In genomic region chr12:116538076-116538591, GRCh38 we compare ENCODE assay signal across 1 cellular context.
TF ChIP-seq lines count a peak whose summit lies in the region.

No MANE protein-coding gene starts in this region.

TF ChIP-seq in GM12878, 131 proteins besides CTCF, POLR2A, EP300 and RAD21 (continued from another document and continues in another):
- TF ChIP-seq ZBTB33 (IDR thresholded peaks at IDR 0.05) (no peak), ZNF687 (IDR thresholded peaks at IDR 0.05) (no peak), HDAC2 (IDR thresholded peaks at IDR 0.05) (no peak), HDGF (IDR thresholded peaks at IDR 0.05) (no peak), MAX (IDR thresholded peaks at IDR 0.05; ENCODE audit: low read depth, low read length) (0 out of 2 replicates have a peak, but pooled peaks have one; percentile 29), POLR2AphosphoS2 (IDR thresholded peaks at IDR 0.05; ENCODE audit: low read depth, low read length) (no peak), PAX5 (IDR thresholded peaks at IDR 0.05; ENCODE audit: borderline replicate concordance, low read depth, low read length) (peak; percentile 59; the same call in 1 of the 2 replicates), GATAD2B (conservative IDR thresholded peaks at IDR 0.05; ENCODE audit: low read depth) (0 out of 2 replicates have a peak, but pooled peaks have one; percentile 22), MTA3 (IDR thresholded peaks at IDR 0.05; ENCODE audit: borderline replicate concordance, low read length) (peak; percentile 69; the same call in 1 of the 2 replicates), RBBP5 (conservative IDR thresholded peaks at IDR 0.05) (no peak), ZZZ3 (IDR thresholded peaks at IDR 0.05; ENCODE audit: control insufficient read depth, insufficient read length, low read depth) (no peak), RCOR1 (conservative IDR thresholded peaks at IDR 0.05; ENCODE audit: low read depth, low read length) (peak; percentile 81; the same call in 1 of the 2 replicates), ZNF217 (IDR thresholded peaks at IDR 0.05) (peak; percentile 84; the same call in 1 of the 2 replicates), PBX3 (IDR thresholded peaks at IDR 0.05; ENCODE audit: insufficient replicate concordance, low read depth, low read length) (no peak), E4F1 (IDR thresholded peaks at IDR 0.05; ENCODE audit: borderline replicate concordance, partially characterized antibody) (no peak), FOS (IDR thresholded peaks at IDR 0.05; ENCODE audit: borderline replicate concordance, extremely low read depth, insufficient read length) (no peak), CEBPB (IDR thresholded peaks at IDR 0.05; ENCODE audit: borderline replicate concordance in 1 of 2, low read depth in 2 of 2, low read length in 2 of 2) (peak in 1 of 2 experiments; percentile 91; a peak in 2 of 4 replicates), STAT3 (IDR thresholded peaks at IDR 0.05; ENCODE audit: low read depth, low read length) (peak; percentile 83; the same call in 1 of the 2 replicates), SPI1 (IDR thresholded peaks at IDR 0.05; ENCODE audit: borderline replicate concordance, insufficient read depth, low read depth, low read length) (no peak), EZH2 (IDR thresholded peaks at IDR 0.05; ENCODE audit: borderline replicate concordance, control insufficient read depth, low read depth, low read length) (no peak), ZBTB40 (IDR thresholded peaks at IDR 0.05; ENCODE audit: borderline replicate concordance) (0 out of 2 replicates have a peak, but pooled peaks have one; percentile 21), ZNF622 (IDR thresholded peaks at IDR 0.05) (no peak), CBX5 (IDR thresholded peaks at IDR 0.05; ENCODE audit: low read depth) (peak; percentile 63; the same call in 1 of the 2 replicates), ELK1 (IDR thresholded peaks at IDR 0.05; ENCODE audit: low read depth, low read length) (no peak), CBX3 (IDR thresholded peaks at IDR 0.05; ENCODE audit: borderline replicate concordance, low read depth) (no peak), RUNX3 (IDR thresholded peaks at IDR 0.05; ENCODE audit: low read length) (peak; percentile 94), ASH2L (IDR thresholded peaks at IDR 0.05; ENCODE audit: borderline replicate concordance, low read depth) (no peak), SRF (IDR thresholded peaks at IDR 0.05; ENCODE audit: low read depth in 2 of 2, low read length in 2 of 2) (no peak), ATF3 (IDR thresholded peaks at IDR 0.05; ENCODE audit: borderline replicate concordance, extremely low read depth, low read depth, low read length) (no peak), IKZF2 (IDR thresholded peaks at IDR 0.05) (peak in 1 of 2 experiments; percentile 73; a peak in 3 of 4 replicates), NR2C2 (IDR thresholded peaks at IDR 0.05; ENCODE audit: borderline replicate concordance, control insufficient read depth, insufficient read length, low read depth) (no peak), IRF5 (IDR thresholded peaks at IDR 0.05; ENCODE audit: borderline replicate concordance) (no peak), LARP7 (IDR thresholded peaks at IDR 0.05) (peak; percentile 33; the same call in 1 of the 2 replicates), ZNF384 (IDR thresholded peaks at IDR 0.05; ENCODE audit: borderline replicate concordance, low read depth, low read length) (no peak), YBX1 (IDR thresholded peaks at IDR 0.05) (no peak), TARDBP (IDR thresholded peaks at IDR 0.05; ENCODE audit: borderline replicate concordance) (no peak), IRF3 (IDR thresholded peaks at IDR 0.05) (no peak), CHD4 (IDR thresholded peaks at IDR 0.05) (no peak), JUNB (IDR thresholded peaks at IDR 0.05) (peak; percentile 92), MEF2A (IDR thresholded peaks at IDR 0.05; ENCODE audit: insufficient read depth, low read depth, low read length) (peak; percentile 87), E2F4 (IDR thresholded peaks at IDR 0.05; ENCODE audit: low read depth, low read length) (no peak)
